ENCODE assay signal across 1 cellular context in genomic region chr1:168084396-168085231, GRCh38.
TF ChIP-seq lines count a peak whose summit lies in the region.

No MANE protein-coding gene starts in this region.

TF ChIP-seq in K562, 482 proteins besides CTCF, POLR2A, EP300 and RAD21 (continued from another document and continues in another):
- TF ChIP-seq ZNF407 (IDR thresholded peaks at IDR 0.05; ENCODE audit: low read depth) (no peak), ZNF79 (CRISPR knock-in tag; IDR thresholded peaks at IDR 0.05; ENCODE audit: low read depth) (no peak), SIRT6 (IDR thresholded peaks at IDR 0.05; ENCODE audit: low read depth, low read length) (no peak), RBM22 (IDR thresholded peaks at IDR 0.05; ENCODE audit: low read depth, low read length, poor library complexity, severe bottlenecking) (no peak), RBM17 (IDR thresholded peaks at IDR 0.05; ENCODE audit: borderline replicate concordance, low read depth, low read length) (no peak), ZNF124 (CRISPR knock-in tag; IDR thresholded peaks at IDR 0.05) (no peak), SPI1 (IDR thresholded peaks at IDR 0.05; ENCODE audit: borderline replicate concordance, low read depth, low read length) (peak; percentile 43; the same call in 1 of the 2 replicates), ZSCAN32 (CRISPR knock-in tag; IDR thresholded peaks at IDR 0.05) (no peak), XRCC5 (IDR thresholded peaks at IDR 0.05; ENCODE audit: low read depth, low read length) (peak; percentile 81), CHD1 (IDR thresholded peaks at IDR 0.05; ENCODE audit: low read length) (no peak), ZZZ3 (IDR thresholded peaks at IDR 0.05) (no peak), MNT (conservative IDR thresholded peaks at IDR 0.05) (no peak), FOXJ2 (tag; IDR thresholded peaks at IDR 0.05) (no peak), CBFA2T3 (IDR thresholded peaks at IDR 0.05) (no peak), PCBP1 (IDR thresholded peaks at IDR 0.05; ENCODE audit: low read depth, low read length, poor library complexity, severe bottlenecking) (no peak), SRSF1 (IDR thresholded peaks at IDR 0.05; ENCODE audit: low read depth, low read length) (no peak), ZNF232 (CRISPR knock-in tag; IDR thresholded peaks at IDR 0.05) (no peak)
- TF ChIP-seq, protein P1, sequence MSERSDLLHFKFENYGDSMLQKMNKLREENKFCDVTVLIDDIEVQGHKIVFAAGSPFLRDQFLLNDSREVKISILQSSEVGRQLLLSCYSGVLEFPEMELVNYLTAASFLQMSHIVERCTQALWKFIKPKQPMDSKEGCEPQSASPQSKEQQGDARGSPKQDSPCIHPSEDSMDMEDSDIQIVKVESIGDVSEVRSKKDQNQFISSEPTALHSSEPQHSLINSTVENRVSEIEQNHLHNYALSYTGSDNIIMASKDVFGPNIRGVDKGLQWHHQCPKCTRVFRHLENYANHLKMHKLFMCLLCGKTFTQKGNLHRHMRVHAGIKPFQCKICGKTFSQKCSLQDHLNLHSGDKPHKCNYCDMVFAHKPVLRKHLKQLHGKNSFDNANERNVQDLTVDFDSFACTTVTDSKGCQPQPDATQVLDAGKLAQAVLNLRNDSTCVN (CRISPR knock-in tag; IDR thresholded peaks at IDR 0.05): 0 out of 2 replicates have a peak, but pooled peaks have one; percentile 81
- TF ChIP-seq, protein P2, sequence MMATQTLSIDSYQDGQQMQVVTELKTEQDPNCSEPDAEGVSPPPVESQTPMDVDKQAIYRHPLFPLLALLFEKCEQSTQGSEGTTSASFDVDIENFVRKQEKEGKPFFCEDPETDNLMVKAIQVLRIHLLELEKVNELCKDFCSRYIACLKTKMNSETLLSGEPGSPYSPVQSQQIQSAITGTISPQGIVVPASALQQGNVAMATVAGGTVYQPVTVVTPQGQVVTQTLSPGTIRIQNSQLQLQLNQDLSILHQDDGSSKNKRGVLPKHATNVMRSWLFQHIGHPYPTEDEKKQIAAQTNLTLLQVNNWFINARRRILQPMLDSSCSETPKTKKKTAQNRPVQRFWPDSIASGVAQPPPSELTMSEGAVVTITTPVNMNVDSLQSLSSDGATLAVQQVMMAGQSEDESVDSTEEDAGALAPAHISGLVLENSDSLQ (IDR thresholded peaks at IDR 0.05): no peak
- TF ChIP-seq, protein P3, sequence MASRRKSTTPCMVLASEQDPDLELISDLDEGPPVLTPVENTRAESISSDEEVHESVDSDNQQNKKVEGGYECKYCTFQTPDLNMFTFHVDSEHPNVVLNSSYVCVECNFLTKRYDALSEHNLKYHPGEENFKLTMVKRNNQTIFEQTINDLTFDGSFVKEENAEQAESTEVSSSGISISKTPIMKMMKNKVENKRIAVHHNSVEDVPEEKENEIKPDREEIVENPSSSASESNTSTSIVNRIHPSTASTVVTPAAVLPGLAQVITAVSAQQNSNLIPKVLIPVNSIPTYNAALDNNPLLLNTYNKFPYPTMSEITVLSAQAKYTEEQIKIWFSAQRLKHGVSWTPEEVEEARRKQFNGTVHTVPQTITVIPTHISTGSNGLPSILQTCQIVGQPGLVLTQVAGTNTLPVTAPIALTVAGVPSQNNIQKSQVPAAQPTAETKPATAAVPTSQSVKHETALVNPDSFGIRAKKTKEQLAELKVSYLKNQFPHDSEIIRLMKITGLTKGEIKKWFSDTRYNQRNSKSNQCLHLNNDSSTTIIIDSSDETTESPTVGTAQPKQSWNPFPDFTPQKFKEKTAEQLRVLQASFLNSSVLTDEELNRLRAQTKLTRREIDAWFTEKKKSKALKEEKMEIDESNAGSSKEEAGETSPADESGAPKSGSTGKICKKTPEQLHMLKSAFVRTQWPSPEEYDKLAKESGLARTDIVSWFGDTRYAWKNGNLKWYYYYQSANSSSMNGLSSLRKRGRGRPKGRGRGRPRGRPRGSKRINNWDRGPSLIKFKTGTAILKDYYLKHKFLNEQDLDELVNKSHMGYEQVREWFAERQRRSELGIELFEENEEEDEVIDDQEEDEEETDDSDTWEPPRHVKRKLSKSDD (conservative IDR thresholded peaks at IDR 0.05; ENCODE audit: low read length): no peak
- TF ChIP-seq, protein P4, sequence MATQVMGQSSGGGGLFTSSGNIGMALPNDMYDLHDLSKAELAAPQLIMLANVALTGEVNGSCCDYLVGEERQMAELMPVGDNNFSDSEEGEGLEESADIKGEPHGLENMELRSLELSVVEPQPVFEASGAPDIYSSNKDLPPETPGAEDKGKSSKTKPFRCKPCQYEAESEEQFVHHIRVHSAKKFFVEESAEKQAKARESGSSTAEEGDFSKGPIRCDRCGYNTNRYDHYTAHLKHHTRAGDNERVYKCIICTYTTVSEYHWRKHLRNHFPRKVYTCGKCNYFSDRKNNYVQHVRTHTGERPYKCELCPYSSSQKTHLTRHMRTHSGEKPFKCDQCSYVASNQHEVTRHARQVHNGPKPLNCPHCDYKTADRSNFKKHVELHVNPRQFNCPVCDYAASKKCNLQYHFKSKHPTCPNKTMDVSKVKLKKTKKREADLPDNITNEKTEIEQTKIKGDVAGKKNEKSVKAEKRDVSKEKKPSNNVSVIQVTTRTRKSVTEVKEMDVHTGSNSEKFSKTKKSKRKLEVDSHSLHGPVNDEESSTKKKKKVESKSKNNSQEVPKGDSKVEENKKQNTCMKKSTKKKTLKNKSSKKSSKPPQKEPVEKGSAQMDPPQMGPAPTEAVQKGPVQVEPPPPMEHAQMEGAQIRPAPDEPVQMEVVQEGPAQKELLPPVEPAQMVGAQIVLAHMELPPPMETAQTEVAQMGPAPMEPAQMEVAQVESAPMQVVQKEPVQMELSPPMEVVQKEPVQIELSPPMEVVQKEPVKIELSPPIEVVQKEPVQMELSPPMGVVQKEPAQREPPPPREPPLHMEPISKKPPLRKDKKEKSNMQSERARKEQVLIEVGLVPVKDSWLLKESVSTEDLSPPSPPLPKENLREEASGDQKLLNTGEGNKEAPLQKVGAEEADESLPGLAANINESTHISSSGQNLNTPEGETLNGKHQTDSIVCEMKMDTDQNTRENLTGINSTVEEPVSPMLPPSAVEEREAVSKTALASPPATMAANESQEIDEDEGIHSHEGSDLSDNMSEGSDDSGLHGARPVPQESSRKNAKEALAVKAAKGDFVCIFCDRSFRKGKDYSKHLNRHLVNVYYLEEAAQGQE (CRISPR knock-in tag; IDR thresholded peaks at IDR 0.05; ENCODE audit: low read depth): peak; percentile 37; the same call in 1 of the 2 replicates
- TF ChIP-seq, protein P5, sequence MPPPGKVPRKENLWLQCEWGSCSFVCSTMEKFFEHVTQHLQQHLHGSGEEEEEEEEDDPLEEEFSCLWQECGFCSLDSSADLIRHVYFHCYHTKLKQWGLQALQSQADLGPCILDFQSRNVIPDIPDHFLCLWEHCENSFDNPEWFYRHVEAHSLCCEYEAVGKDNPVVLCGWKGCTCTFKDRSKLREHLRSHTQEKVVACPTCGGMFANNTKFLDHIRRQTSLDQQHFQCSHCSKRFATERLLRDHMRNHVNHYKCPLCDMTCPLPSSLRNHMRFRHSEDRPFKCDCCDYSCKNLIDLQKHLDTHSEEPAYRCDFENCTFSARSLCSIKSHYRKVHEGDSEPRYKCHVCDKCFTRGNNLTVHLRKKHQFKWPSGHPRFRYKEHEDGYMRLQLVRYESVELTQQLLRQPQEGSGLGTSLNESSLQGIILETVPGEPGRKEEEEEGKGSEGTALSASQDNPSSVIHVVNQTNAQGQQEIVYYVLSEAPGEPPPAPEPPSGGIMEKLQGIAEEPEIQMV (tag; conservative IDR thresholded peaks at IDR 0.05; ENCODE audit: low read depth): 0 out of 2 replicates have a peak, but pooled peaks have one; percentile 28
- TF ChIP-seq, protein P6, sequence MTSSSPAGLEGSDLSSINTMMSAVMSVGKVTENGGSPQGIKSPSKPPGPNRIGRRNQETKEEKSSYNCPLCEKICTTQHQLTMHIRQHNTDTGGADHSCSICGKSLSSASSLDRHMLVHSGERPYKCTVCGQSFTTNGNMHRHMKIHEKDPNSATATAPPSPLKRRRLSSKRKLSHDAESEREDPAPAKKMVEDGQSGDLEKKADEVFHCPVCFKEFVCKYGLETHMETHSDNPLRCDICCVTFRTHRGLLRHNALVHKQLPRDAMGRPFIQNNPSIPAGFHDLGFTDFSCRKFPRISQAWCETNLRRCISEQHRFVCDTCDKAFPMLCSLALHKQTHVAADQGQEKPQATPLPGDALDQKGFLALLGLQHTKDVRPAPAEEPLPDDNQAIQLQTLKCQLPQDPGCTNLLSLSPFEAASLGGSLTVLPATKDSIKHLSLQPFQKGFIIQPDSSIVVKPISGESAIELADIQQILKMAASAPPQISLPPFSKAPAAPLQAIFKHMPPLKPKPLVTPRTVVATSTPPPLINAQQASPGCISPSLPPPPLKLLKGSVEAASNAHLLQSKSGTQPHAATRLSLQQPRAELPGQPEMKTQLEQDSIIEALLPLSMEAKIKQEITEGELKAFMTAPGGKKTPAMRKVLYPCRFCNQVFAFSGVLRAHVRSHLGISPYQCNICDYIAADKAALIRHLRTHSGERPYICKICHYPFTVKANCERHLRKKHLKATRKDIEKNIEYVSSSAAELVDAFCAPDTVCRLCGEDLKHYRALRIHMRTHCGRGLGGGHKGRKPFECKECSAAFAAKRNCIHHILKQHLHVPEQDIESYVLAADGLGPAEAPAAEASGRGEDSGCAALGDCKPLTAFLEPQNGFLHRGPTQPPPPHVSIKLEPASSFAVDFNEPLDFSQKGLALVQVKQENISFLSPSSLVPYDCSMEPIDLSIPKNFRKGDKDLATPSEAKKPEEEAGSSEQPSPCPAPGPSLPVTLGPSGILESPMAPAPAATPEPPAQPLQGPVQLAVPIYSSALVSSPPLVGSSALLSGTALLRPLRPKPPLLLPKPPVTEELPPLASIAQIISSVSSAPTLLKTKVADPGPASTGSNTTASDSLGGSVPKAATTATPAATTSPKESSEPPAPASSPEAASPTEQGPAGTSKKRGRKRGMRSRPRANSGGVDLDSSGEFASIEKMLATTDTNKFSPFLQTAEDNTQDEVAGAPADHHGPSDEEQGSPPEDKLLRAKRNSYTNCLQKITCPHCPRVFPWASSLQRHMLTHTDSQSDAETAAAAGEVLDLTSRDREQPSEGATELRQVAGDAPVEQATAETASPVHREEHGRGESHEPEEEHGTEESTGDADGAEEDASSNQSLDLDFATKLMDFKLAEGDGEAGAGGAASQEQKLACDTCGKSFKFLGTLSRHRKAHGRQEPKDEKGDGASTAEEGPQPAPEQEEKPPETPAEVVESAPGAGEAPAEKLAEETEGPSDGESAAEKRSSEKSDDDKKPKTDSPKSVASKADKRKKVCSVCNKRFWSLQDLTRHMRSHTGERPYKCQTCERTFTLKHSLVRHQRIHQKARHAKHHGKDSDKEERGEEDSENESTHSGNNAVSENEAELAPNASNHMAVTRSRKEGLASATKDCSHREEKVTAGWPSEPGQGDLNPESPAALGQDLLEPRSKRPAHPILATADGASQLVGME (CRISPR knock-in tag; IDR thresholded peaks at IDR 0.05): 0 out of 2 replicates have a peak, but pooled peaks have one; percentile 67
